Comparison of ENCODE assay signal across 1 cellular context in the genomic region with DNA sequence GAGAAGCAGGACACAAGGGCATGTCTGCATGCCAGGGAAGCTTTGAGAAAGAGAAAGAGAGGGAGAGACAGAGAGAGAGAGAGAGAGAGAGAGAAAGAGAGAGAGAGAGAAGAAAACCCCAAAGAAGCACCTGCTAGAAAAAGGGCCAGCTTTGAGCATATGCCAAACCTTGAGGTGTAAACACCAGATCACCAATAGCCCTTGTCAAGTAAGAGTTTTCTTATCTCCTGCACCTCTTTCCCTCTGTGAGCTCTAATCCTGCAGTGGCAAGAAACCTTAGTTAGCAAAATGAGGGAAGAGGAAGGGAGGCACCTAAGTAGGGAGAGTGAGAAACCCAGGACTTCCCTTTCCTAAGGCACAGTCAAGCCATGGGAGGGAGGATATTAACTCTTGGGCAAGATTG.
TF ChIP-seq lines count a peak whose summit lies in the region.

No MANE protein-coding gene starts in this region.

TF ChIP-seq in GM23338, 12 proteins besides CTCF, POLR2A, EP300 and RAD21 (continued from another document):
- no peak for TF ChIP-seq JUNB (IDR thresholded peaks at IDR 0.05; ENCODE audit: unreplicated experiment)
- no peak for TF ChIP-seq REST (IDR thresholded peaks at IDR 0.05; ENCODE audit: unreplicated experiment)
- TF ChIP-seq ZNF114 (CRISPR knock-in tag; IDR thresholded peaks at IDR 0.05): no peak
- no peak for TF ChIP-seq STAT1 (IDR thresholded peaks at IDR 0.05; ENCODE audit: unreplicated experiment)
- TF ChIP-seq ETS1 (IDR thresholded peaks at IDR 0.05): no peak
- TF ChIP-seq ZNF331 (CRISPR knock-in tag; IDR thresholded peaks at IDR 0.05; ENCODE audit: low read depth): no peak
- TF ChIP-seq EZH2 (IDR thresholded peaks at IDR 0.05; ENCODE audit: low read depth, unreplicated experiment): no peak
- TF ChIP-seq POLR2AphosphoS5 (IDR thresholded peaks at IDR 0.05; ENCODE audit: low read depth): no peak
- no peak for TF ChIP-seq NANOG (IDR thresholded peaks at IDR 0.05; ENCODE audit: borderline replicate concordance)
